22 cellular contexts compared by ENCODE assay signal in the genomic region with DNA sequence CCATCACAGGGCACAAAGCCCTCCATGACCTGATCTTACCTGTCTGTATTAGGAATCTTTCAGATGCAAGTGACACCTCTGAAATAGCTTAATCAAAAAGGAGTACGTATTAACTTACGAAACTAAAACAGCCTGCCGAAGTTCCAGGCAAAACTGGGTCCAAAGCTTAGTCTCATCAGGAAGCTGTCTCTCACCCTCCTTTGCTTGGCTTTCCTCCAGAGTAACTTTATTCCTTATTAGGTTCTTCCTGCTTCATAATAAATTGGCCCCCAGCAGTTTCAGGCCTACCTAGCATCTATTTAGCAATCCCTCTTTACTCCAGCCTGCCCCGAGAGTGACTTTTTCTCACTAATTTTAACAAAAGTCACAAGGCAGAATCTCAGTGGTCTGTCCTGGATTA. TPM values are rescaled to one million over a fixed set of nuclear protein-coding genes. Genes with fewer than 3 reads are reported as not detected.
DNase-seq lines count a peak whose midpoint lies in the region; ATAC-seq and TF ChIP-seq lines count a peak whose summit lies in the region.
"Had no signal": no experiment of that assay in that cellular context is flagged by ENCODE, and none has a peak within 500 bp of the region (broad histone marks: within the 10 kb centered on the region; RNA-seq: fewer than 3 reads in every experiment).

No MANE protein-coding gene starts in this region.

- DNase-seq in Caco-2 (no peak), M059J (ENCODE audit: low read depth) (peak; percentile 51), fibroblast of pulmonary artery (ENCODE audit: low read depth) (peak; percentile 21), right lobe of liver (no peak), NCI-H1092 (lab: John Stamatoyannopoulos, UW) (no peak), NCI-H2171 (lab: John Stamatoyannopoulos, UW) (no peak)
- DNase-seq: CD8-positive, alpha-beta memory T cell; DMS79 treated with DMSO at 0.1 percent for 48 hours; H9; HFFc6; IMR-90; NCI-H1105 treated with DMSO at 0.1 percent for 48 hours; NCI-H2029 treated with DMSO at 0.1 percent for 48 hours; NCI-H2171 treated with DMSO at 0.1 percent for 48 hours; NCI-H524 treated with DMSO at 0.1 percent for 48 hours; OCI-M1 had no signal

- H3K27me3 ChIP-seq in Caco-2 (replicated peaks; ENCODE audit: control insufficient read depth, insufficient read depth, low read length) (no peaks in the 10 kb centered on the region), right lobe of liver (no peaks in the 10 kb centered on the region)
- H3K27me3 ChIP-seq: SJSA1 had no signal

- no peak for TF ChIP-seq POLR2A in right lobe of liver (IDR thresholded peaks at IDR 0.05)

- H3K4me3 ChIP-seq in Caco-2 (ENCODE audit: low read depth, low read length) (no peak overlapping the region), fibroblast of pulmonary artery (replicated peaks; ENCODE audit: low read depth, low read length) (no peak overlapping the region), right lobe of liver (no peak overlapping the region)
- H3K4me3 ChIP-seq: SJSA1 had no signal

- TF ChIP-seq CTCF in Caco-2 (IDR thresholded peaks at IDR 0.05; ENCODE audit: insufficient read depth in 1 of 2, low read depth in 1 of 2, low read length in 1 of 2, severe bottlenecking in 1 of 2, unreplicated experiment in 1 of 2) (no peak), fibroblast of pulmonary artery (IDR thresholded peaks at IDR 0.05; ENCODE audit: low read length, missing control alignments) (no peak), right lobe of liver (IDR thresholded peaks at IDR 0.05) (no peak)

- peak; percentile 17 to 71 (median 44) for ATAC-seq in right lobe of liver
- ATAC-seq in HG03095 (IDR thresholded peaks at IDR 0.05; ENCODE audit: unreplicated experiment): no peak
- no peak for ATAC-seq in GM18520 (IDR thresholded peaks at IDR 0.05; ENCODE audit: unreplicated experiment)
- ATAC-seq: Right ventricle myocardium inferior had no signal

- H3K36me3 Mint-ChIP-seq in Caco-2 (ENCODE audit: insufficient read depth, unreplicated experiment): peaks cover 18% of the 10 kb centered on the region
- H3K36me3 Mint-ChIP-seq: CD8-positive, alpha-beta memory T cell had no signal

- no peaks in the 10 kb centered on the region for H3K9me3 ChIP-seq in Caco-2
- no peaks in the 10 kb centered on the region for H3K9me3 ChIP-seq in right lobe of liver
- H3K9me3 ChIP-seq: SJSA1 had no signal

- H3K4me1 ChIP-seq in Caco-2: peaks cover 71% of the 10 kb centered on the region
- H3K4me1 ChIP-seq in right lobe of liver: peaks cover 0 to 30% (median 10%) of the 10 kb centered on the region in 4 donors

- WGBS in right lobe of liver (ENCODE audit: insufficient coverage, low coverage, low lambda C conversion rate, missing lambda C conversion rate): 23% methylated on average over 4 of the region's 4 CpGs

- BruUV-seq in Caco-2 (replicated peaks; lab: Mats Ljungman, UMichigan): TSS peak; percentile 53

- H3K4me3 Mint-ChIP-seq in Caco-2 (ENCODE audit: unreplicated experiment): peak overlapping the region; percentile 53
- H3K4me3 Mint-ChIP-seq: CD8-positive, alpha-beta memory T cell; H9; HFFc6 had no signal

- no peaks in the 10 kb centered on the region for H3K27me3 Mint-ChIP-seq in Caco-2 (ENCODE audit: insufficient read depth, unreplicated experiment)

- peak overlapping the region; percentile 78 for H3K27ac Mint-ChIP-seq in Caco-2 (ENCODE audit: unreplicated experiment)
- H3K27ac Mint-ChIP-seq: CD8-positive, alpha-beta memory T cell; H9; HFFc6 had no signal

- peak overlapping the region; percentile 35 to 80 (median 53) for H3K27ac ChIP-seq in right lobe of liver
- H3K27ac ChIP-seq: C4-2B, KMS-11 had no signal

- POLR2A ChIA-PET in Caco-2 (lab: Charles Lee): interaction anchor here (0.5 kb wide), 1 partner anchor 8 kb away, joined by 3 read pairs; no protein-coding TSS in a partner anchor

- H3K36me3 ChIP-seq in Caco-2 (ENCODE audit: control insufficient read depth, insufficient read depth, low read length) (no peaks in the 10 kb centered on the region), right lobe of liver (no peaks in the 10 kb centered on the region)
- H3K36me3 ChIP-seq: SJSA1 had no signal

- intact Hi-C loops in Caco-2 (cut with micrococcal nuclease; ENCODE audit: unreplicated experiment) (loop anchor here (5.0 kb wide), 1 partner anchor 314 kb away; no protein-coding TSS in a partner anchor), right lobe of liver (cut with DNase I) (no loop called here)

- CTCF ChIA-PET in Caco-2 (lab: Charles Lee): interaction anchor here (2.4 kb wide), 1 partner anchor 13 kb away, joined by 19 read pairs; no protein-coding TSS in a partner anchor

- H3K4me1 Mint-ChIP-seq in Caco-2 (ENCODE audit: low read depth, unreplicated experiment): peaks cover 55% of the 10 kb centered on the region
- H3K4me1 Mint-ChIP-seq: CD8-positive, alpha-beta memory T cell had no signal

- H3K9me3 Mint-ChIP-seq in Caco-2 (ENCODE audit: unreplicated experiment): peaks cover 8% of the 10 kb centered on the region
- H3K9me3 Mint-ChIP-seq: H9, HFFc6 had no signal

RNA-seq across cellular contexts. Expression of a gene that starts 58.4 kb away (rescaled TPM):
- total RNA-seq in Caco-2 (2022): 0.16 and 0.32 TPM in 2 replicates
- total RNA-seq in M059J (2014; rRNA removed; shearing (Covaris generic)): 0.07 and 0.22 TPM in 2 replicates
- under 1 TPM in 3 of 6 experiments, not detected in 3; 0.05 to 0.42 (median 0.15) TPM for total RNA-seq in right lobe of liver
- total RNA-seq: CD8-positive, alpha-beta memory T cell had no signal

Comparison
In these comparisons a context has a peak if more than half of its experiments do, and no peak if none do; other contexts are left out.
1. DNase-seq: peak in M059J (single experiment) and fibroblast of pulmonary artery (single experiment); none in Caco-2 (0 of 2), right lobe of liver (0 of 3), NCI-H1092 (single experiment) and NCI-H2171 (single experiment).
2. ATAC-seq: peak in right lobe of liver (4 of 4); none in HG03095 (single experiment) and GM18520 (single experiment).